ENCODE assay signal across 1 cellular context in the genomic region with DNA sequence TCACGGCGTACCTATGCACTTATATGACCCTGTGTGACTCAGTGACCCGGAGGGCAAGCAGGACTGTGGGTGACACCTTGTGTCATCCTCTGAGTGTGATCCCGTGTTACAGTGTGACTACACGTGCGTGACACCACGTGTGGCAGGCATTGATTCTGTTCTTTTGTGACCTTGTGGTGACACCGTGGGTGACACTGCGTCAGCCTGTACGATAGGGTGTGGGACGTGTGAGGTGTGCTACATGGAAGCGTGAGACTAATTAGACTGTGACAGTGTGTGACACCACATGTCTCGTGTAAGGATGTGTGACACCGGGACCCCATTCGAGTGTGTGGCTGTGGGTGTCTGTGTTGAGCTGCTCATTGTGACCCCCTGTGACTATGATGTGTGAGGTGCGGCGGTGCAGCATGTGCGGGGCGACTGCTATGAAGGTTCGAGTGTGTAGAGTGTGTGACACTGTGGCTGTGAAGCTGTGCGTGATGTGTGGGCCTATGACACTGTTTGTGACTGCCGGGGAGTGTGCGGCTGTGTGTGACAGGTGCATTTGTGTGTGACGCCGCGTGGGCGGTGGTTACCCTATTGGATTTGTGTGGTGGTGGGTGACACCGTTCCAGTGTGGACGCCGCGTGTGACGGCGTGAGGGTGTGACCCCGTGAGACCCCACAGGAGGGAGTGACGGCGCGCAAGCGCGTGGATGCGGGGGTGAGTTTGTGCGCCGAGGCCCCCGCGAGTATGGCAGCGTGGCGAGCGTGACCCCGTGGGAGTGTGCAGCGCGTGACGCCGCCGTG.
TF ChIP-seq lines count a peak whose summit lies in the region.

A gene (plus strand): TSS at position 783 of the 788 bp plus-strand sequence. CDS start 5,621 bp downstream, outside the sequence.

TF ChIP-seq in K562, 482 proteins besides CTCF, POLR2A, EP300 and RAD21 (continued from another document and continues in another):
- TF ChIP-seq, protein P1, sequence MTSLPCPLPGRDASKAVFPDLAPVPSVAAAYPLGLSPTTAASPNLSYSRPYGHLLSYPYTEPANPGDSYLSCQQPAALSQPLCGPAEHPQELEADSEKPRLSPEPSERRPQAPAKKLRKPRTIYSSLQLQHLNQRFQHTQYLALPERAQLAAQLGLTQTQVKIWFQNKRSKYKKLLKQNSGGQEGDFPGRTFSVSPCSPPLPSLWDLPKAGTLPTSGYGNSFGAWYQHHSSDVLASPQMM (CRISPR knock-in tag; IDR thresholded peaks at IDR 0.05): no peak
- TF ChIP-seq ZNF431 (CRISPR knock-in tag; IDR thresholded peaks at IDR 0.05) (no peak), ILF3 (IDR thresholded peaks at IDR 0.05; ENCODE audit: borderline replicate concordance) (no peak), ZNF830 (CRISPR knock-in tag; IDR thresholded peaks at IDR 0.05) (no peak), EWSR1 (IDR thresholded peaks at IDR 0.05; ENCODE audit: borderline replicate concordance, low read depth, partially characterized antibody) (no peak), KAT8 (IDR thresholded peaks at IDR 0.05; ENCODE audit: low read depth) (no peak), SRSF9 (IDR thresholded peaks at IDR 0.05; ENCODE audit: borderline replicate concordance, low read depth, low read length) (no peak), U2AF1 (optimal IDR thresholded peaks at IDR 0.05; ENCODE audit: low read depth, low read length) (no peak), NCOA6 (IDR thresholded peaks at IDR 0.05) (no peak), CEBPB (tag; IDR thresholded peaks at IDR 0.05) (no peak), ADNP (tag; IDR thresholded peaks at IDR 0.05) (no peak), CREBBP (IDR thresholded peaks at IDR 0.05; ENCODE audit: low read depth, low read length) (no peak), PML (IDR thresholded peaks at IDR 0.05; ENCODE audit: low read length) (no peak), ZNF23 (CRISPR knock-in tag; IDR thresholded peaks at IDR 0.05) (no peak), ELF1 (tag; IDR thresholded peaks at IDR 0.05) (no peak), KLF10 (CRISPR knock-in tag; IDR thresholded peaks at IDR 0.05) (no peak), ELF4 (CRISPR knock-in tag; IDR thresholded peaks at IDR 0.05) (no peak; the same call in 1 of the 2 replicates), PRPF4 (IDR thresholded peaks at IDR 0.05; ENCODE audit: insufficient read depth, low read depth, low read length, poor library complexity, severe bottlenecking) (no peak)
- TF ChIP-seq, protein P2, sequence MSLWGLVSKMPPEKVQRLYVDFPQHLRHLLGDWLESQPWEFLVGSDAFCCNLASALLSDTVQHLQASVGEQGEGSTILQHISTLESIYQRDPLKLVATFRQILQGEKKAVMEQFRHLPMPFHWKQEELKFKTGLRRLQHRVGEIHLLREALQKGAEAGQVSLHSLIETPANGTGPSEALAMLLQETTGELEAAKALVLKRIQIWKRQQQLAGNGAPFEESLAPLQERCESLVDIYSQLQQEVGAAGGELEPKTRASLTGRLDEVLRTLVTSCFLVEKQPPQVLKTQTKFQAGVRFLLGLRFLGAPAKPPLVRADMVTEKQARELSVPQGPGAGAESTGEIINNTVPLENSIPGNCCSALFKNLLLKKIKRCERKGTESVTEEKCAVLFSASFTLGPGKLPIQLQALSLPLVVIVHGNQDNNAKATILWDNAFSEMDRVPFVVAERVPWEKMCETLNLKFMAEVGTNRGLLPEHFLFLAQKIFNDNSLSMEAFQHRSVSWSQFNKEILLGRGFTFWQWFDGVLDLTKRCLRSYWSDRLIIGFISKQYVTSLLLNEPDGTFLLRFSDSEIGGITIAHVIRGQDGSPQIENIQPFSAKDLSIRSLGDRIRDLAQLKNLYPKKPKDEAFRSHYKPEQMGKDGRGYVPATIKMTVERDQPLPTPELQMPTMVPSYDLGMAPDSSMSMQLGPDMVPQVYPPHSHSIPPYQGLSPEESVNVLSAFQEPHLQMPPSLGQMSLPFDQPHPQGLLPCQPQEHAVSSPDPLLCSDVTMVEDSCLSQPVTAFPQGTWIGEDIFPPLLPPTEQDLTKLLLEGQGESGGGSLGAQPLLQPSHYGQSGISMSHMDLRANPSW (CRISPR knock-in tag; IDR thresholded peaks at IDR 0.05): no peak
- TF ChIP-seq, protein P3, sequence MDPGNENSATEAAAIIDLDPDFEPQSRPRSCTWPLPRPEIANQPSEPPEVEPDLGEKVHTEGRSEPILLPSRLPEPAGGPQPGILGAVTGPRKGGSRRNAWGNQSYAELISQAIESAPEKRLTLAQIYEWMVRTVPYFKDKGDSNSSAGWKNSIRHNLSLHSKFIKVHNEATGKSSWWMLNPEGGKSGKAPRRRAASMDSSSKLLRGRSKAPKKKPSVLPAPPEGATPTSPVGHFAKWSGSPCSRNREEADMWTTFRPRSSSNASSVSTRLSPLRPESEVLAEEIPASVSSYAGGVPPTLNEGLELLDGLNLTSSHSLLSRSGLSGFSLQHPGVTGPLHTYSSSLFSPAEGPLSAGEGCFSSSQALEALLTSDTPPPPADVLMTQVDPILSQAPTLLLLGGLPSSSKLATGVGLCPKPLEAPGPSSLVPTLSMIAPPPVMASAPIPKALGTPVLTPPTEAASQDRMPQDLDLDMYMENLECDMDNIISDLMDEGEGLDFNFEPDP (CRISPR knock-in tag; IDR thresholded peaks at IDR 0.05): no peak
- TF ChIP-seq, protein P4, sequence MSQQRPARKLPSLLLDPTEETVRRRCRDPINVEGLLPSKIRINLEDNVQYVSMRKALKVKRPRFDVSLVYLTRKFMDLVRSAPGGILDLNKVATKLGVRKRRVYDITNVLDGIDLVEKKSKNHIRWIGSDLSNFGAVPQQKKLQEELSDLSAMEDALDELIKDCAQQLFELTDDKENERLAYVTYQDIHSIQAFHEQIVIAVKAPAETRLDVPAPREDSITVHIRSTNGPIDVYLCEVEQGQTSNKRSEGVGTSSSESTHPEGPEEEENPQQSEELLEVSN (IDR thresholded peaks at IDR 0.05; ENCODE audit: borderline replicate concordance in 1 of 2, extremely low read depth in 1 of 2, insufficient read depth in 1 of 2, insufficient read length in 1 of 2, low read depth in 1 of 2, low read length in 1 of 2, poor library complexity in 1 of 2, severe bottlenecking in 1 of 2): peak; percentile 30 to 57
- TF ChIP-seq, protein P5, sequence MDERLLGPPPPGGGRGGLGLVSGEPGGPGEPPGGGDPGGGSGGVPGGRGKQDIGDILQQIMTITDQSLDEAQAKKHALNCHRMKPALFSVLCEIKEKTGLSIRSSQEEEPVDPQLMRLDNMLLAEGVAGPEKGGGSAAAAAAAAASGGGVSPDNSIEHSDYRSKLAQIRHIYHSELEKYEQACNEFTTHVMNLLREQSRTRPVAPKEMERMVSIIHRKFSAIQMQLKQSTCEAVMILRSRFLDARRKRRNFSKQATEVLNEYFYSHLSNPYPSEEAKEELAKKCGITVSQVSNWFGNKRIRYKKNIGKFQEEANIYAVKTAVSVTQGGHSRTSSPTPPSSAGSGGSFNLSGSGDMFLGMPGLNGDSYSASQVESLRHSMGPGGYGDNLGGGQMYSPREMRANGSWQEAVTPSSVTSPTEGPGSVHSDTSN (CRISPR knock-in tag; IDR thresholded peaks at IDR 0.05; ENCODE audit: low read depth): no peak
- TF ChIP-seq, protein P5 (tag; conservative IDR thresholded peaks at IDR 0.05; ENCODE audit: low read depth): no peak
- TF ChIP-seq, protein P6, sequence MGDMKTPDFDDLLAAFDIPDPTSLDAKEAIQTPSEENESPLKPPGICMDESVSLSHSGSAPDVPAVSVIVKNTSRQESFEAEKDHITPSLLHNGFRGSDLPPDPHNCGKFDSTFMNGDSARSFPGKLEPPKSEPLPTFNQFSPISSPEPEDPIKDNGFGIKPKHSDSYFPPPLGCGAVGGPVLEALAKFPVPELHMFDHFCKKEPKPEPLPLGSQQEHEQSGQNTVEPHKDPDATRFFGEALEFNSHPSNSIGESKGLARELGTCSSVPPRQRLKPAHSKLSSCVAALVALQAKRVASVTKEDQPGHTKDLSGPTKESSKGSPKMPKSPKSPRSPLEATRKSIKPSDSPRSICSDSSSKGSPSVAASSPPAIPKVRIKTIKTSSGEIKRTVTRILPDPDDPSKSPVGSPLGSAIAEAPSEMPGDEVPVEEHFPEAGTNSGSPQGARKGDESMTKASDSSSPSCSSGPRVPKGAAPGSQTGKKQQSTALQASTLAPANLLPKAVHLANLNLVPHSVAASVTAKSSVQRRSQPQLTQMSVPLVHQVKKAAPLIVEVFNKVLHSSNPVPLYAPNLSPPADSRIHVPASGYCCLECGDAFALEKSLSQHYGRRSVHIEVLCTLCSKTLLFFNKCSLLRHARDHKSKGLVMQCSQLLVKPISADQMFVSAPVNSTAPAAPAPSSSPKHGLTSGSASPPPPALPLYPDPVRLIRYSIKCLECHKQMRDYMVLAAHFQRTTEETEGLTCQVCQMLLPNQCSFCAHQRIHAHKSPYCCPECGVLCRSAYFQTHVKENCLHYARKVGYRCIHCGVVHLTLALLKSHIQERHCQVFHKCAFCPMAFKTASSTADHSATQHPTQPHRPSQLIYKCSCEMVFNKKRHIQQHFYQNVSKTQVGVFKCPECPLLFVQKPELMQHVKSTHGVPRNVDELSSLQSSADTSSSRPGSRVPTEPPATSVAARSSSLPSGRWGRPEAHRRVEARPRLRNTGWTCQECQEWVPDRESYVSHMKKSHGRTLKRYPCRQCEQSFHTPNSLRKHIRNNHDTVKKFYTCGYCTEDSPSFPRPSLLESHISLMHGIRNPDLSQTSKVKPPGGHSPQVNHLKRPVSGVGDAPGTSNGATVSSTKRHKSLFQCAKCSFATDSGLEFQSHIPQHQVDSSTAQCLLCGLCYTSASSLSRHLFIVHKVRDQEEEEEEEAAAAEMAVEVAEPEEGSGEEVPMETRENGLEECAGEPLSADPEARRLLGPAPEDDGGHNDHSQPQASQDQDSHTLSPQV (IDR thresholded peaks at IDR 0.05): no peak; the same call in 1 of the 2 replicates
- TF ChIP-seq, protein P7, sequence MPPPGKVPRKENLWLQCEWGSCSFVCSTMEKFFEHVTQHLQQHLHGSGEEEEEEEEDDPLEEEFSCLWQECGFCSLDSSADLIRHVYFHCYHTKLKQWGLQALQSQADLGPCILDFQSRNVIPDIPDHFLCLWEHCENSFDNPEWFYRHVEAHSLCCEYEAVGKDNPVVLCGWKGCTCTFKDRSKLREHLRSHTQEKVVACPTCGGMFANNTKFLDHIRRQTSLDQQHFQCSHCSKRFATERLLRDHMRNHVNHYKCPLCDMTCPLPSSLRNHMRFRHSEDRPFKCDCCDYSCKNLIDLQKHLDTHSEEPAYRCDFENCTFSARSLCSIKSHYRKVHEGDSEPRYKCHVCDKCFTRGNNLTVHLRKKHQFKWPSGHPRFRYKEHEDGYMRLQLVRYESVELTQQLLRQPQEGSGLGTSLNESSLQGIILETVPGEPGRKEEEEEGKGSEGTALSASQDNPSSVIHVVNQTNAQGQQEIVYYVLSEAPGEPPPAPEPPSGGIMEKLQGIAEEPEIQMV (tag; conservative IDR thresholded peaks at IDR 0.05; ENCODE audit: low read depth): no peak
- TF ChIP-seq, protein P8, sequence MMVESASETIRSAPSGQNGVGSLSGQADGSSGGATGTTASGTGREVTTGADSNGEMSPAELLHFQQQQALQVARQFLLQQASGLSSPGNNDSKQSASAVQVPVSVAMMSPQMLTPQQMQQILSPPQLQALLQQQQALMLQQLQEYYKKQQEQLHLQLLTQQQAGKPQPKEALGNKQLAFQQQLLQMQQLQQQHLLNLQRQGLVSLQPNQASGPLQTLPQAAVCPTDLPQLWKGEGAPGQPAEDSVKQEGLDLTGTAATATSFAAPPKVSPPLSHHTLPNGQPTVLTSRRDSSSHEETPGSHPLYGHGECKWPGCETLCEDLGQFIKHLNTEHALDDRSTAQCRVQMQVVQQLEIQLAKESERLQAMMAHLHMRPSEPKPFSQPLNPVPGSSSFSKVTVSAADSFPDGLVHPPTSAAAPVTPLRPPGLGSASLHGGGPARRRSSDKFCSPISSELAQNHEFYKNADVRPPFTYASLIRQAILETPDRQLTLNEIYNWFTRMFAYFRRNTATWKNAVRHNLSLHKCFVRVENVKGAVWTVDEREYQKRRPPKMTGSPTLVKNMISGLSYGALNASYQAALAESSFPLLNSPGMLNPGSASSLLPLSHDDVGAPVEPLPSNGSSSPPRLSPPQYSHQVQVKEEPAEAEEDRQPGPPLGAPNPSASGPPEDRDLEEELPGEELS (CRISPR knock-in tag; IDR thresholded peaks at IDR 0.05; ENCODE audit: borderline replicate concordance): 0 out of 2 replicates have a peak, but pooled peaks have one; percentile 85
- TF ChIP-seq, protein P9, sequence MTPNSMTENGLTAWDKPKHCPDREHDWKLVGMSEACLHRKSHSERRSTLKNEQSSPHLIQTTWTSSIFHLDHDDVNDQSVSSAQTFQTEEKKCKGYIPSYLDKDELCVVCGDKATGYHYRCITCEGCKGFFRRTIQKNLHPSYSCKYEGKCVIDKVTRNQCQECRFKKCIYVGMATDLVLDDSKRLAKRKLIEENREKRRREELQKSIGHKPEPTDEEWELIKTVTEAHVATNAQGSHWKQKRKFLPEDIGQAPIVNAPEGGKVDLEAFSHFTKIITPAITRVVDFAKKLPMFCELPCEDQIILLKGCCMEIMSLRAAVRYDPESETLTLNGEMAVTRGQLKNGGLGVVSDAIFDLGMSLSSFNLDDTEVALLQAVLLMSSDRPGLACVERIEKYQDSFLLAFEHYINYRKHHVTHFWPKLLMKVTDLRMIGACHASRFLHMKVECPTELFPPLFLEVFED (CRISPR knock-in tag; conservative IDR thresholded peaks at IDR 0.05): 0 out of 2 replicates have a peak, but pooled peaks have one; percentile 46
- TF ChIP-seq, protein P10, sequence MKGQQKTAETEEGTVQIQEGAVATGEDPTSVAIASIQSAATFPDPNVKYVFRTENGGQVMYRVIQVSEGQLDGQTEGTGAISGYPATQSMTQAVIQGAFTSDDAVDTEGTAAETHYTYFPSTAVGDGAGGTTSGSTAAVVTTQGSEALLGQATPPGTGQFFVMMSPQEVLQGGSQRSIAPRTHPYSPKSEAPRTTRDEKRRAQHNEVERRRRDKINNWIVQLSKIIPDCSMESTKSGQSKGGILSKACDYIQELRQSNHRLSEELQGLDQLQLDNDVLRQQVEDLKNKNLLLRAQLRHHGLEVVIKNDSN (CRISPR knock-in tag; IDR thresholded peaks at IDR 0.05): peak; percentile 68; the same call in 1 of the 2 replicates
- TF ChIP-seq, protein P11, sequence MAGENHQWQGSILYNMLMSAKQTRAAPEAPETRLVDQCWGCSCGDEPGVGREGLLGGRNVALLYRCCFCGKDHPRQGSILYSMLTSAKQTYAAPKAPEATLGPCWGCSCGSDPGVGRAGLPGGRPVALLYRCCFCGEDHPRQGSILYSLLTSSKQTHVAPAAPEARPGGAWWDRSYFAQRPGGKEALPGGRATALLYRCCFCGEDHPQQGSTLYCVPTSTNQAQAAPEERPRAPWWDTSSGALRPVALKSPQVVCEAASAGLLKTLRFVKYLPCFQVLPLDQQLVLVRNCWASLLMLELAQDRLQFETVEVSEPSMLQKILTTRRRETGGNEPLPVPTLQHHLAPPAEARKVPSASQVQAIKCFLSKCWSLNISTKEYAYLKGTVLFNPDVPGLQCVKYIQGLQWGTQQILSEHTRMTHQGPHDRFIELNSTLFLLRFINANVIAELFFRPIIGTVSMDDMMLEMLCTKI (IDR thresholded peaks at IDR 0.05; ENCODE audit: partially characterized antibody): no peak
- TF ChIP-seq, protein P12, sequence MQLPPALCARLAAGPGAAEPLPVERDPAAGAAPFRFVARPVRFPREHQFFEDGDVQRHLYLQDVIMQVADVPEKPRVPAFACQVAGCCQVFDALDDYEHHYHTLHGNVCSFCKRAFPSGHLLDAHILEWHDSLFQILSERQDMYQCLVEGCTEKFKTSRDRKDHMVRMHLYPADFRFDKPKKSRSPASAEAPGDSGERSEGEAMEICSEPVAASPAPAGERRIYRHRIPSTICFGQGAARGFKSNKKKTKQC (CRISPR knock-in tag; IDR thresholded peaks at IDR 0.05): no peak
